ENCODE assay signal across 1 cellular context in the genomic region with DNA sequence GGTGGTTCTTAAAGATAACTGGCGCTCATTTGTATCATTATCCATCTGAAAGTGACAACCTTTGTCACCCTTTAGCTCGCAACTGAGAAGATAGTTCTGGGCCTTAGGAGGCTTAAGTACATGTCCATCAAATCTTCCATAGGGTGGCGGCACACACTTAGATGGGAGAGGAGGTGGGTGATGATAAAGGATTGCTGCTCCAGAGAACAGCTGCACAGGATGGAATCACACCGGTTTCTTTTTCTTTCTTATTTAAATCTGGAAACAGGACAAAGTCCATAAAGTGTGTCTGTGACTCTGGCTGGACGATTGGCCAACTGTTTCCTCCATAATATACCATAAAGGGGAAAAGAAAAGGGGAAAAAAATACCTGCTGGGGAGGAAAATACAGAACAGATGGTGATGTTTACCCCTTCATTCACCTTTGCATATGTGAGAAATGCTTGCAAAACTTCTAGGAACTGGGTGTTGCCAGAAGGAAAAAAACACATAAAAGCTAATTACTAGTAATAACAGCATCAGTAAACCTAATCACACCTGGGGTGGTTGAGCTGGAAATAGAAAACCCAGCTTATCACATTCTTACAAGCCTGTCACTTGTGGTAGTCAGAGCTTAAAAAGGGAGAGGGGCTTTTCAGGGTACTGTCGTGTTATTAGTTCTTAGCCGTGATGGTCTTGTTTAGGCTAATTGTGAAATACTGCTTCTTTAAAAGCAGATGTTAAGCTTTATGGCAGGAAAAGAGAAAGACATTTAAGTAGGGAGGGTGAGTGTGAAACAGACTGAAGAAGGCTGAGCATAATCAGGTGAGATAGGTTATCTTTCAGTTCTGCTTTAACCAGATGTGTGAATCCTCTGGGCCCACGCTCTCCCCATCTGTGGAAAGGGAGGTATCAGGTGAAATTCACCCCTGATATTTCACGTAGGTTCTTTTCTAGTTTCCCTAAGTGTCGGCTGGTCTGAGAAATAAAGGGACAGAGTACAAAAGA.
TF ChIP-seq lines count a peak whose summit lies in the region.

No MANE protein-coding gene starts in this region.

TF ChIP-seq in GM12878, 131 proteins besides CTCF, POLR2A, EP300 and RAD21 (continued from another document):
- TF ChIP-seq ZBTB33 (IDR thresholded peaks at IDR 0.05): no peak
- no peak for TF ChIP-seq POLR2AphosphoS2 (IDR thresholded peaks at IDR 0.05; ENCODE audit: low read depth, low read length)
- TF ChIP-seq SPI1 (IDR thresholded peaks at IDR 0.05; ENCODE audit: borderline replicate concordance, insufficient read depth, low read depth, low read length): peak; percentile 25; the same call in 1 of the 2 replicates
- no peak for TF ChIP-seq EZH2 (IDR thresholded peaks at IDR 0.05; ENCODE audit: borderline replicate concordance, control insufficient read depth, low read depth, low read length)
- no peak for TF ChIP-seq SRF (IDR thresholded peaks at IDR 0.05; ENCODE audit: low read depth in 2 of 2, low read length in 2 of 2)
- 0 out of 2 replicates have a peak, but pooled peaks have one; percentile 25 for TF ChIP-seq NR2F1 (conservative IDR thresholded peaks at IDR 0.05)
- TF ChIP-seq MTA3 (IDR thresholded peaks at IDR 0.05; ENCODE audit: borderline replicate concordance, low read length): no peak
- no peak for TF ChIP-seq MXI1 (IDR thresholded peaks at IDR 0.05; ENCODE audit: low read depth, low read length)
- TF ChIP-seq RELB (IDR thresholded peaks at IDR 0.05; ENCODE audit: low read depth): peak; percentile 46; the same call in 1 of the 2 replicates
- TF ChIP-seq RAD51 (IDR thresholded peaks at IDR 0.05): no peak
- no peak for TF ChIP-seq ZSCAN29 (IDR thresholded peaks at IDR 0.05)
- TF ChIP-seq POLR2AphosphoS5 (IDR thresholded peaks at IDR 0.05; ENCODE audit: low read length): no peak
- peak; percentile 48 for TF ChIP-seq MEF2B (IDR thresholded peaks at IDR 0.05; ENCODE audit: partially characterized antibody, poor library complexity, severe bottlenecking)
- TF ChIP-seq SREBF2 (IDR thresholded peaks at IDR 0.05; ENCODE audit: low read length): no peak
- peak; percentile 63 for TF ChIP-seq MTA2 (IDR thresholded peaks at IDR 0.05; ENCODE audit: low read depth)
- TF ChIP-seq PAX8 (IDR thresholded peaks at IDR 0.05): no peak
